Comparison of ENCODE assay signal across 8 cellular contexts in the genomic region with DNA sequence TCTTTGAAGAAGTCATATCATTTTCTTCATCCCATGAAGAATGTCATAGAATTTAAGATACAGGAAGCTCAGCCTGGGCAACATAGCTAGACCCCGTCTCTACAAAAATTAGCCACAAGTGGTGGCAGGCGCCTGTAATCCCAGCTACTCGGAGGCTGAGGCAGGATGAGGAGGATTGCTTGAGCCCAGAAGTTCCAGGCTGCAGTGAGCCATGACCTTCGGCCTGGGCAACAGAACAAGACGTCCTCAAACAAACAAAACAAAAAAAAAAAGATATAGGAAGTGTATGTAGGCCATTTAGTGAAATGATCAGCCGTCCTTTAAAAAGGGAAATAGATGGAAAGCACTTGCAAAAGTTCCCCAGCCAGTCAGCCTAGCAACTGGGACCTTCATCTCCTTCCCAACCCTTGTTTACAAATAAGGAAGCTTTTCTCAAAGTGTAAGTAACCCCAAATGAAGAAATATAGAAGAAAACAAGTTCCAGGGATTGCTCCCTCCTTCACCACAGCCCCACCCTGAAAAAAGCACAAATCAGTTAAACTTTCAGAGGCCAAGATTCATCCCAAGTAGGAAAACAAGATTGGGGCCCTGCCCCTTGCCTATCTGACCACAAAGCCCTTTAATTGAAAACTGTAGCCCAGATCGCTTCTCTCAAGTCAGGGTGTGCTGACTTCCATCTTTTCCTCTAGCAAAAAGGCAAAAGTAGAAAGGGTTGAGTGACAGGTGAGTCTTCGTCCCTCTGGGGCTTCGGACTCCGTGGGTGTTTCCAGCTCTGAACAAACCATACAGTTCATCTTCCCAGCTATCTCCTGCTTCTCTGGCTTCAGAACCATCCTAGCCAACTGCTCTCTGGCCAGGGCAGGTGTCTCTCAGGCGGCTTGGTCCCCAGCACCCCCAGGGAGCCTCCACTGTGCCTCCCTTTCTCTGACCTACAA. TPM values are rescaled to one million over a fixed set of nuclear protein-coding genes. Genes with fewer than 3 reads are reported as not detected.
DNase-seq lines count a peak whose midpoint lies in the region; ATAC-seq and TF ChIP-seq lines count a peak whose summit lies in the region.

No MANE protein-coding gene starts in this region.

- peaks cover 18% of the 10 kb centered on the region for H3K27me3 ChIP-seq in ectodermal cell (ENCODE audit: control insufficient read depth, insufficient read depth, low read length, poor library complexity, severe bottlenecking)

- H3K4me3 ChIP-seq in AG10803 (ENCODE audit: low read length) (peak overlapping the region; percentile 93), ectodermal cell (ENCODE audit: insufficient read depth, low read depth, low read length) (peak overlapping the region; percentile 63)

- H3K36me3 ChIP-seq in ectodermal cell (ENCODE audit: control insufficient read depth, insufficient read depth, low read length): no peaks in the 10 kb centered on the region

- H3K27ac ChIP-seq in ectodermal cell (ENCODE audit: insufficient read depth, low read depth, low read length, poor library complexity, severe bottlenecking): no peak overlapping the region

- DNase-seq in AG10803 (ENCODE audit: low read depth): peak; percentile 9
- DNase-seq in MV-4-11 (lab: John Stamatoyannopoulos, UW): peak; percentile 42
- DNase-seq in myocyte (ENCODE audit: low read depth): peak; percentile 36
- no peak for DNase-seq in OCI-M2 (lab: John Stamatoyannopoulos, UW; ENCODE audit: unreplicated experiment)
- no peak for DNase-seq in NCI-H1092 (lab: John Stamatoyannopoulos, UW)
- no peak for DNase-seq in DMS79 (lab: John Stamatoyannopoulos, UW)

- H3K4me1 ChIP-seq in ectodermal cell (ENCODE audit: control insufficient read depth, insufficient read depth, low read length): no peaks in the 10 kb centered on the region

- no peaks in the 10 kb centered on the region for H3K9me3 ChIP-seq in ectodermal cell (ENCODE audit: control insufficient read depth, low read length)

- 79 to 86% methylated on average over 10 to 11 of the region's 11 CpGs for WGBS in ectodermal cell, 2 experiments

- TF ChIP-seq CTCF in AG10803 (conservative IDR thresholded peaks at IDR 0.05; ENCODE audit: low read length): no peak

- ATAC-seq in HG02870 (IDR thresholded peaks at IDR 0.05; ENCODE audit: unreplicated experiment): no peak

RNA-seq across cellular contexts. Expression of a gene that starts 1.2 kb away (rescaled TPM):
- polyA plus RNA-seq in ectodermal cell (2013, experiment 1 of 4): 2.4 TPM
- 1.9 TPM for polyA plus RNA-seq in ectodermal cell (2013, experiment 2 of 4)
- polyA plus RNA-seq in ectodermal cell (2013, experiment 3 of 4): 2.1 TPM
- 2.0 TPM for polyA plus RNA-seq in ectodermal cell (2013, experiment 4 of 4)
- 62.3 and 68.5 TPM in 2 replicates for total RNA-seq in myocyte
- polyA plus RNA-seq in myocyte (2012): 35.5 TPM

Comparison
In these comparisons a context has a peak if more than half of its experiments do, and no peak if none do; other contexts are left out.
1. DNase-seq: peak in AG10803 (single experiment), MV-4-11 (single experiment) and myocyte (single experiment); none in OCI-M2 (single experiment), NCI-H1092 (single experiment) and DMS79 (single experiment).